1 cellular context compared by ENCODE assay signal in genomic region chr3:49358217-49358883, GRCh38.
TF ChIP-seq lines count a peak whose summit lies in the region.

TSS of gene GPX1 (minus strand) at chr3:49358353. CDS start at chr3:49358278, 75 bp downstream.

TF ChIP-seq in HepG2, 621 proteins besides CTCF, POLR2A, EP300 and RAD21 (continued from another document and continues in another):
- TF ChIP-seq RERE (CRISPR knock-in tag; IDR thresholded peaks at IDR 0.05; ENCODE audit: low read depth): peak; percentile 41; the same call in 1 of the 2 replicates
- no peak for TF ChIP-seq ZNF713 (CRISPR knock-in tag; IDR thresholded peaks at IDR 0.05)
- TF ChIP-seq ZNF766 (CRISPR knock-in tag; IDR thresholded peaks at IDR 0.05; ENCODE audit: borderline replicate concordance): 0 out of 2 replicates have a peak, but pooled peaks have one; percentile 27
- peak; percentile 99 for TF ChIP-seq ZNF687 (CRISPR knock-in tag; IDR thresholded peaks at IDR 0.05)
- TF ChIP-seq ZNF468 (CRISPR knock-in tag; IDR thresholded peaks at IDR 0.05): 0 out of 2 replicates have a peak, but pooled peaks have one; percentile 53
- TF ChIP-seq ISL2 (CRISPR knock-in tag; IDR thresholded peaks at IDR 0.05): peak; percentile 75
- TF ChIP-seq AGO2 (optimal IDR thresholded peaks at IDR 0.05; ENCODE audit: low read depth, low read length): peak; percentile 98
- TF ChIP-seq ZNF768 (CRISPR knock-in tag; IDR thresholded peaks at IDR 0.05): peak; percentile 50; the same call in 1 of the 2 replicates
- no peak for TF ChIP-seq MAFF (IDR thresholded peaks at IDR 0.05; ENCODE audit: low read depth, low read length)
- 0 out of 2 replicates have a peak, but pooled peaks have one; percentile 25 for TF ChIP-seq FOXO1 (CRISPR knock-in tag; IDR thresholded peaks at IDR 0.05)
- TF ChIP-seq ZFP37 (CRISPR knock-in tag; IDR thresholded peaks at IDR 0.05; ENCODE audit: borderline replicate concordance): peak; percentile 75
- no peak for TF ChIP-seq GPN1 (CRISPR knock-in tag; IDR thresholded peaks at IDR 0.05; ENCODE audit: borderline replicate concordance)
- TF ChIP-seq TBX2 (CRISPR knock-in tag; IDR thresholded peaks at IDR 0.05; ENCODE audit: borderline replicate concordance): peak; percentile 88
- peak; percentile 90 for TF ChIP-seq ZNF781 (CRISPR knock-in tag; IDR thresholded peaks at IDR 0.05; ENCODE audit: borderline replicate concordance, not compliant biosample characterization)
- peak; percentile 74; the same call in 1 of the 2 replicates for TF ChIP-seq NFKB2 (CRISPR knock-in tag; IDR thresholded peaks at IDR 0.05; ENCODE audit: borderline replicate concordance)
- TF ChIP-seq JDP2 (CRISPR knock-in tag; IDR thresholded peaks at IDR 0.05; ENCODE audit: borderline replicate concordance): no peak
- TF ChIP-seq TFAP4 (IDR thresholded peaks at IDR 0.05; ENCODE audit: borderline replicate concordance, low read depth): peak; percentile 51; the same call in 1 of the 2 replicates
- peak; percentile 14 for TF ChIP-seq ZNF407 (CRISPR knock-in tag; IDR thresholded peaks at IDR 0.05; ENCODE audit: not compliant biosample characterization)
- TF ChIP-seq GPBP1L1 (CRISPR knock-in tag; IDR thresholded peaks at IDR 0.05): no peak
- peak; percentile 48; the same call in 1 of the 2 replicates for TF ChIP-seq ZNF891 (CRISPR knock-in tag; IDR thresholded peaks at IDR 0.05)
- TF ChIP-seq DR1 (CRISPR knock-in tag; IDR thresholded peaks at IDR 0.05): peak; percentile 97
- TF ChIP-seq HMGXB4 (CRISPR knock-in tag; IDR thresholded peaks at IDR 0.05; ENCODE audit: borderline replicate concordance in 1 of 2, low read depth in 1 of 2): peak; percentile 21 to 79; a peak in 3 of 4 replicates
